Comparison of ENCODE assay signal across 9 cellular contexts in the genomic region with DNA sequence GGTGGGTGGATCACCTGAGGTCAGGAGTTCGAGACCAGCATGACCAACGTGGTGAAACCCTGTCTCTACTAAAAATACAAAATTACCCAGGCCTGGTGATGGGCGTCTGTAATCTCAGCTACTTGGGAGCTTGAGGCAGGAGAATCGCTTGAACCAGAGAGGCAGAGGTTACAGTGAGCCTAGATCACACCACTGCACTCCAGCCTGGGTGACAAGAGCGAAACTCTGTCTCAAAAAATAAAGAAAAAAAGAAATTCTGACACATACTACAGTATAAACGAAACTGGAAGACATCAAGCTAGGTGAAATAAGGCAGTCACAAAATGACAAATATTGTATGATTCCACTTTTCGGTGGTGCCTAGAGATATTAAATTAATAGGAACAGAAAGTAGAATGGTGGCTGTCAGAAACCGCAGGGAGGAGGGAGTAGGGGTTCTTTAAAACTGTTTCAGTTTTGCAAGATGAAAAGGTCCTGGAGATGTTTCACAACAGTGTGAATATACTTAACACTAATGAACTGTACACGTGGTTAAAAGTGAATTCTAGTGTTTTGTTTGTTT. TPM values are rescaled to one million over a fixed set of nuclear protein-coding genes. Genes with fewer than 3 reads are reported as not detected.
DNase-seq lines count a peak whose midpoint lies in the region; ATAC-seq and TF ChIP-seq lines count a peak whose summit lies in the region.
"Had no signal": no experiment of that assay in that cellular context is flagged by ENCODE, and none has a peak within 500 bp of the region (broad histone marks: within the 10 kb centered on the region; RNA-seq: fewer than 3 reads in every experiment).

No MANE protein-coding gene starts in this region.

- H3K36me3 ChIP-seq in right atrium auricular region: peaks cover 4% of the 10 kb centered on the region
- H3K36me3 ChIP-seq in endodermal cell (ENCODE audit: control insufficient read depth, insufficient read depth, low read length): no peaks in the 10 kb centered on the region

- no peaks in the 10 kb centered on the region for H3K9me3 ChIP-seq in right atrium auricular region
- H3K9me3 ChIP-seq in endodermal cell (ENCODE audit: control insufficient read depth, low read length): no peaks in the 10 kb centered on the region

- H3K27ac ChIP-seq in right atrium auricular region (no peak overlapping the region), endodermal cell (ENCODE audit: low read depth, low read length) (no peak overlapping the region)

- DNase-seq in left ventricle myocardium superior: no peak
- no peak for DNase-seq in right atrium auricular region (ENCODE audit: low spot score)
- DNase-seq in activated CD4-positive, alpha-beta memory T cell treated with anti-CD3 and anti-CD28 coated beads, Interleukin-2, amount 10 ng/mL, durations not matched to agents 7 days and 5 days: peak; percentile 65
- DNase-seq in stimulated activated effector memory CD8-positive, alpha-beta T cell treated with anti-CD3 and anti-CD28 coated beads, Interleukin-12 subunit alpha, Interleukin-12 subunit beta, amount 100 ng/mL, for 72 hours (ENCODE audit: low spot score in 2 of 2): peak in 1 of 2 donors; percentile 67
- DNase-seq in endodermal cell: no peak
- DNase-seq in LoVo (ENCODE audit: low spot score): no peak
- DNase-seq in mesenteric fat pad (ENCODE audit: low spot score): no peak

- TF ChIP-seq CTCF in right atrium auricular region (IDR thresholded peaks at IDR 0.05) (no peak), endodermal cell (conservative IDR thresholded peaks at IDR 0.05) (no peak)

- no peak overlapping the region for H3K9ac ChIP-seq in endodermal cell (ENCODE audit: extremely low read depth, low read length, poor library complexity, severe bottlenecking)

- ATAC-seq in left ventricle myocardium superior: peak; percentile 43
- peak; percentile 88 for ATAC-seq in HG03175 (IDR thresholded peaks at IDR 0.05; ENCODE audit: unreplicated experiment)
- ATAC-seq in stimulated activated effector memory CD8-positive, alpha-beta T cell treated with anti-CD3 and anti-CD28 coated beads, Interleukin-12 subunit alpha, Interleukin-12 subunit beta, amount 100 ng/mL, for 72 hours: peak; percentile 98

- no peak overlapping the region for H3K4me3 ChIP-seq in right atrium auricular region
- no peak overlapping the region for H3K4me3 ChIP-seq in endodermal cell (ENCODE audit: low read length)

- H3K36me3 Mint-ChIP-seq in activated CD4-positive, alpha-beta memory T cell treated with anti-CD3 and anti-CD28 coated beads, Interleukin-2, amount 10 ng/mL, durations not matched to agents 7 days and 5 days (ENCODE audit: low read depth): no peaks in the 10 kb centered on the region
- peaks cover 11% of the 10 kb centered on the region for H3K36me3 Mint-ChIP-seq in stimulated activated effector memory CD8-positive, alpha-beta T cell treated with anti-CD3 and anti-CD28 coated beads, Interleukin-12 subunit alpha, Interleukin-12 subunit beta, amount 100 ng/mL, for 72 hours
- H3K36me3 Mint-ChIP-seq in endodermal cell (ENCODE audit: low read depth): no peaks in the 10 kb centered on the region

- no peaks in the 10 kb centered on the region for H3K9me3 Mint-ChIP-seq in activated CD4-positive, alpha-beta memory T cell treated with anti-CD3 and anti-CD28 coated beads, Interleukin-2, amount 10 ng/mL, durations not matched to agents 7 days and 5 days
- H3K9me3 Mint-ChIP-seq in stimulated activated effector memory CD8-positive, alpha-beta T cell treated with anti-CD3 and anti-CD28 coated beads, Interleukin-12 subunit alpha, Interleukin-12 subunit beta, amount 100 ng/mL, for 72 hours: no peaks in the 10 kb centered on the region
- no peaks in the 10 kb centered on the region for H3K9me3 Mint-ChIP-seq in endodermal cell

- CTCF ChIA-PET in activated CD4-positive, alpha-beta memory T cell treated with anti-CD3 and anti-CD28 coated beads, Interleukin-2, amount 10 ng/mL, durations not matched to agents 7 days and 5 days (lab: Charles Lee): interaction anchor here (1.0 to 1.2 kb wide), 2 partner anchors 11 to 125 kb away, joined by 3 to 7 read pairs; no protein-coding TSS in a partner anchor

- peaks cover 24% of the 10 kb centered on the region for H3K4me1 Mint-ChIP-seq in activated CD4-positive, alpha-beta memory T cell treated with anti-CD3 and anti-CD28 coated beads, Interleukin-2, amount 10 ng/mL, durations not matched to agents 7 days and 5 days
- peaks cover 22% of the 10 kb centered on the region for H3K4me1 Mint-ChIP-seq in stimulated activated effector memory CD8-positive, alpha-beta T cell treated with anti-CD3 and anti-CD28 coated beads, Interleukin-12 subunit alpha, Interleukin-12 subunit beta, amount 100 ng/mL, for 72 hours
- peaks cover 6% of the 10 kb centered on the region for H3K4me1 Mint-ChIP-seq in endodermal cell

- H3K4me1 ChIP-seq in right atrium auricular region (no peaks in the 10 kb centered on the region), endodermal cell (ENCODE audit: control insufficient read depth, insufficient read depth, low read length) (no peaks in the 10 kb centered on the region)

- intact Hi-C loops in left ventricle myocardium superior (cut with micrococcal nuclease): no loop called here

- peaks cover 30% of the 10 kb centered on the region for H3K27me3 Mint-ChIP-seq in activated CD4-positive, alpha-beta memory T cell treated with anti-CD3 and anti-CD28 coated beads, Interleukin-2, amount 10 ng/mL, durations not matched to agents 7 days and 5 days
- H3K27me3 Mint-ChIP-seq in endodermal cell (ENCODE audit: insufficient read depth): peaks cover 30% of the 10 kb centered on the region

- peak overlapping the region; percentile 50 for H3K27ac Mint-ChIP-seq in activated CD4-positive, alpha-beta memory T cell treated with anti-CD3 and anti-CD28 coated beads, Interleukin-2, amount 10 ng/mL, durations not matched to agents 7 days and 5 days
- peak overlapping the region; percentile 80 for H3K27ac Mint-ChIP-seq in stimulated activated effector memory CD8-positive, alpha-beta T cell treated with anti-CD3 and anti-CD28 coated beads, Interleukin-12 subunit alpha, Interleukin-12 subunit beta, amount 100 ng/mL, for 72 hours
- H3K27ac Mint-ChIP-seq in endodermal cell: no peak overlapping the region

- WGBS in endodermal cell (ENCODE audit: insufficient coverage in 1 of 2, insufficient read length in 1 of 2), 2 experiments: 90 to 94% methylated on average over 7 to 9 of the region's 9 CpGs

- H3K4me3 Mint-ChIP-seq in activated CD4-positive, alpha-beta memory T cell treated with anti-CD3 and anti-CD28 coated beads, Interleukin-2, amount 10 ng/mL, durations not matched to agents 7 days and 5 days: peak overlapping the region; percentile 31
- H3K4me3 Mint-ChIP-seq in stimulated activated effector memory CD8-positive, alpha-beta T cell treated with anti-CD3 and anti-CD28 coated beads, Interleukin-12 subunit alpha, Interleukin-12 subunit beta, amount 100 ng/mL, for 72 hours: peak overlapping the region; percentile 28
- H3K4me3 Mint-ChIP-seq in endodermal cell: no peak overlapping the region

- H3K27me3 ChIP-seq in right atrium auricular region (no peaks in the 10 kb centered on the region), endodermal cell (ENCODE audit: control insufficient read depth, insufficient read depth, low read length, poor library complexity, severe bottlenecking) (no peaks in the 10 kb centered on the region)

- POLR2A ChIA-PET in activated CD4-positive, alpha-beta memory T cell treated with anti-CD3 and anti-CD28 coated beads, Interleukin-2, amount 10 ng/mL, durations not matched to agents 7 days and 5 days (lab: Charles Lee): interaction anchor here (1.0 kb wide), 1 partner anchor 33 kb away, joined by 4 read pairs; a partner anchor contains a TSS

RNA-seq across cellular contexts. Expression of a gene that starts 23.2 kb away (rescaled TPM):
- 3.2 TPM for total RNA-seq in left ventricle myocardium superior
- 1 to 10 TPM; 2.6 to 6.2 TPM for total RNA-seq in right atrium auricular region
- total RNA-seq in activated CD4-positive, alpha-beta memory T cell treated with anti-CD3 and anti-CD28 coated beads, Interleukin-2, amount 10 ng/mL, durations not matched to agents 7 days and 5 days: 1 to 10 TPM; 1.3 to 1.5 TPM
- 10 to 100 TPM in 1 of 2 donors, 1 to 10 TPM in 1; 2.1 to 12.8 TPM for total RNA-seq in endodermal cell
- polyA plus RNA-seq in endodermal cell (2013, experiment 1 of 2): 11.0 TPM
- polyA plus RNA-seq in endodermal cell (2013, experiment 2 of 2): 8.7 TPM
- 14.5 TPM for total RNA-seq in mesenteric fat pad
- total RNA-seq: kidney epithelial cell had no signal

RNA-seq across cellular contexts. Expression of a gene that starts 32.0 kb away (rescaled TPM):
- 4.2 TPM for total RNA-seq in left ventricle myocardium superior
- total RNA-seq in right atrium auricular region: 1 to 10 TPM; 2.1 to 8.5 TPM
- 1 to 10 TPM; 2.7 to 3.0 TPM for total RNA-seq in activated CD4-positive, alpha-beta memory T cell treated with anti-CD3 and anti-CD28 coated beads, Interleukin-2, amount 10 ng/mL, durations not matched to agents 7 days and 5 days
- total RNA-seq in endodermal cell: 1 to 10 TPM; 1.9 to 2.3 TPM
- polyA plus RNA-seq in endodermal cell (2013, experiment 1 of 2): 2.0 TPM
- polyA plus RNA-seq in endodermal cell (2013, experiment 2 of 2): 2.4 TPM
- 3.2 TPM for total RNA-seq in mesenteric fat pad

RNA-seq across cellular contexts. Expression of a gene that starts 33.1 kb away (rescaled TPM):
- 25.8 TPM for total RNA-seq in left ventricle myocardium superior
- 10 to 100 TPM; 12.6 to 21.9 TPM for total RNA-seq in right atrium auricular region
- 10 to 100 TPM; 36.7 to 40.1 TPM for total RNA-seq in activated CD4-positive, alpha-beta memory T cell treated with anti-CD3 and anti-CD28 coated beads, Interleukin-2, amount 10 ng/mL, durations not matched to agents 7 days and 5 days
- 10 to 100 TPM; 32.9 to 48.0 TPM for total RNA-seq in endodermal cell
- 37.6 TPM for polyA plus RNA-seq in endodermal cell (2013, experiment 1 of 2)
- polyA plus RNA-seq in endodermal cell (2013, experiment 2 of 2): 34.8 TPM
- 25.9 TPM for total RNA-seq in mesenteric fat pad

RNA-seq across cellular contexts. Expression of a gene that starts 38.6 kb away (rescaled TPM):
- total RNA-seq in left ventricle myocardium superior (10.9 TPM), right atrium auricular region (1 to 10 TPM; 9.3 to 9.8 TPM), endodermal cell (10 to 100 TPM; 51.9 to 84.4 TPM), mesenteric fat pad (32.1 TPM)
- total RNA-seq in activated CD4-positive, alpha-beta memory T cell treated with anti-CD3 and anti-CD28 coated beads, Interleukin-2, amount 10 ng/mL, durations not matched to agents 7 days and 5 days: 10 to 100 TPM; 39.8 to 40.6 TPM
- polyA plus RNA-seq in endodermal cell (2013, experiment 1 of 2): 34.1 TPM
- polyA plus RNA-seq in endodermal cell (2013, experiment 2 of 2): 29.7 TPM

RNA-seq across cellular contexts. Expression of a gene that starts 39.8 kb away (rescaled TPM):
- total RNA-seq in left ventricle myocardium superior (10.3 TPM), right atrium auricular region (10 to 100 TPM; 18.7 to 20.2 TPM), endodermal cell (10 to 100 TPM; 43.8 to 65.6 TPM), mesenteric fat pad (24.8 TPM)
- total RNA-seq in activated CD4-positive, alpha-beta memory T cell treated with anti-CD3 and anti-CD28 coated beads, Interleukin-2, amount 10 ng/mL, durations not matched to agents 7 days and 5 days: 100 to 1,000 TPM; 100 to 101 TPM
- polyA plus RNA-seq in endodermal cell (2013, experiment 1 of 2): 46.4 TPM
- 47.1 TPM for polyA plus RNA-seq in endodermal cell (2013, experiment 2 of 2)

Comparison
In these comparisons a context has a peak if more than half of its experiments do, and no peak if none do; other contexts are left out.
1. ATAC-seq: peak in every context shown above with its lines; median percentile 98 in stimulated activated effector memory CD8-positive, alpha-beta T cell treated with anti-CD3 and anti-CD28 coated beads, Interleukin-12 subunit alpha, Interleukin-12 subunit beta, amount 100 ng/mL, for 72 hours; 88 in HG03175; 43 in left ventricle myocardium superior.